Comparison of ENCODE assay signal across 19 cellular contexts in the genomic region with DNA sequence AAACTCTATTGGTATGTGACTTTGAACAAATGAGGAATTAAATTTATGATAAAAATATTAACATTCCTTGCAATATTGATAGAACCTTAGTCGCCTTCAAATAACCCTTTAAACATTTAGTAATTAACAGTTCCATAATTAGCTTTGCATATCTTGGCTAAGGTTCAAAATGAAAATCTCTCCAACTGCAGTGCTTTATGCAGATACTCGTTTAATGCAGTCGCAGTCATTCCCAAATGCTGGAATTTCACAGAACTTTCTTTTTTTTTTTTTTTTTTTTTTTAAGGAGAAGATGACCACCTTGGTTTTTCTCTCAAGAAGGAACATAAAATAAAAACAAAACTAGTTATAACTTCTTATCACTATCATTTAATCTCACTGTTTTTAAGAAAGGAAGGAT.
"Had no signal": no experiment of that assay in that cellular context is flagged by ENCODE, and none has a peak within 500 bp of the region (broad histone marks: within the 10 kb centered on the region; RNA-seq: fewer than 3 reads in every experiment).

No MANE protein-coding gene starts in this region.

- H3K9me3 Mint-ChIP-seq: activated CD4-positive, alpha-beta memory T cell treated with anti-CD3 and anti-CD28 coated beads for 36 hours; natural killer cell; T-helper 1 cell treated with Interleukin-12 subunit alpha and Interleukin-12 subunit beta and Interleukin-4 antibody, amounts not matched to agents 30 μg/mL and 1 μg/mL, for 36 hours had no signal

- H3K27me3 Mint-ChIP-seq: activated CD4-positive, alpha-beta memory T cell treated with anti-CD3 and anti-CD28 coated beads for 36 hours; activated CD4-positive, alpha-beta T cell treated with anti-CD3 and anti-CD28 coated beads for 36 hours; activated CD8-positive, alpha-beta memory T cell treated with anti-CD3 and anti-CD28 coated beads, Interleukin-2, amount 10 ng/mL, durations not matched to agents 7 days and 5 days had no signal

- H3K27me3 ChIP-seq: colonic mucosa had no signal

- H3K4me3 ChIP-seq: colonic mucosa, skin epidermis had no signal

- FAIRE-seq: astrocyte had no signal

- H3K27ac Mint-ChIP-seq: natural killer cell; T-helper 1 cell treated with Interleukin-12 subunit alpha and Interleukin-12 subunit beta and Interleukin-4 antibody, amounts not matched to agents 30 μg/mL and 1 μg/mL, for 36 hours had no signal

- H3K36me3 Mint-ChIP-seq: natural killer cell had no signal

- H3K4me3 Mint-ChIP-seq: activated CD8-positive, alpha-beta memory T cell treated with anti-CD3 and anti-CD28 coated beads, Interleukin-2, amount 10 ng/mL, durations not matched to agents 7 days and 5 days; T-helper 1 cell treated with Interleukin-12 subunit alpha and Interleukin-12 subunit beta and Interleukin-4 antibody, amounts not matched to agents 30 μg/mL and 1 μg/mL, for 36 hours had no signal

- H3K36me3 ChIP-seq: colonic mucosa had no signal

- H3K27ac ChIP-seq: colonic mucosa, skin epidermis had no signal

- ATAC-seq: activated CD4-positive, alpha-beta T cell treated with anti-CD3 and anti-CD28 coated beads for 36 hours; activated CD8-positive, alpha-beta memory T cell treated with anti-CD3 and anti-CD28 coated beads, Interleukin-2, amount 10 ng/mL, durations not matched to agents 7 days and 5 days; natural killer cell had no signal

- H3K9me3 ChIP-seq: colonic mucosa had no signal

- DNase-seq: activated CD4-positive, alpha-beta memory T cell treated with anti-CD3 and anti-CD28 coated beads for 36 hours; activated CD4-positive, alpha-beta T cell treated with anti-CD3 and anti-CD28 coated beads for 36 hours; activated CD8-positive, alpha-beta memory T cell treated with anti-CD3 and anti-CD28 coated beads, Interleukin-2, amount 10 ng/mL, durations not matched to agents 7 days and 5 days; activated effector memory CD4-positive, alpha-beta T cell treated with anti-CD3 and anti-CD28 coated beads, Interleukin-2, amount 50 U/mL, for 16 hours; activated T-cell treated with anti-CD3 and anti-CD28 coated beads, Interleukin-2, amount 50 U/mL, for 1 hour; colonic mucosa; hypothalamus; kidney glomerular epithelial cell; mesendoderm; natural killer cell; posterior cingulate gyrus; stimulated activated CD4-positive, alpha-beta T cell treated with anti-CD3 and anti-CD28 coated beads, Interleukin-15, amount 100 ng/mL, for 24 hours; stimulated activated CD4-positive, alpha-beta T cell treated with anti-CD3 and anti-CD28 coated beads, Interleukin-4, amount 100 ng/mL, for 24 hours; stimulated activated naive CD4-positive, alpha-beta T cell; substantia nigra; trophoblast cell had no signal
